In the genomic region with DNA sequence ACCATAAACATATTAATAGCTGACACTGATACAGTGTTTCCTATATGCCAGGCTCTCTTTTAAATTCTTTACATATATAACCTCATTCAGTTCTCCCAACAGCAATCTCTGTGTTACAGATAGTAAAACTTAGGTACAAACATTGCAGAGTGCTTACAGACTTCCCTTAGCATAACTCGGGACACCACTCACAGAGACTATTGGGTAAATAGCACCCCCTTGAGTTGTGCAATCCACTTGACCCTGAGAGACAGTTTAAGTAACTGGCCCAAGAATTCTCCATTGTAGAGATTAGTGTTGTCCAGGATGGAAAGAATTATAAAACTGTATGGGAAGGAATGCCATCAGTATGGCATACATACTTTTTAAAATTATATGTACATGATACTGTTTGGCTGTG, we compare ENCODE assay signal across 14 cellular contexts.
"Had no signal": no experiment of that assay in that cellular context is flagged by ENCODE, and none has a peak within 500 bp of the region (broad histone marks: within the 10 kb centered on the region; RNA-seq: fewer than 3 reads in every experiment).

No MANE protein-coding gene starts in this region.

- H3K36me3 ChIP-seq: neural progenitor cell, stomach, WERI-Rb-1 had no signal

- H3K27ac ChIP-seq: hepatocyte, neural progenitor cell, stomach, WERI-Rb-1 had no signal

- ATAC-seq: activated CD8-positive, alpha-beta T cell treated with anti-CD3 and anti-CD28 coated beads, Interleukin-2, amount 10 ng/mL, durations not matched to agents 7 days and 5 days; activated naive CD8-positive, alpha-beta T cell treated with anti-CD3 and anti-CD28 coated beads, Interleukin-2, amount 50 U/mL, for 24 hours had no signal

- H3K9ac ChIP-seq: neural progenitor cell had no signal

- H3K9me3 ChIP-seq: stomach had no signal

- H3K4me3 ChIP-seq: hepatocyte, neural progenitor cell, stomach had no signal

- H3K79me2 ChIP-seq: hepatocyte had no signal

- H3K4me2 ChIP-seq: hepatocyte, neural progenitor cell had no signal

- DNase-seq: activated CD4-positive, alpha-beta T cell treated with anti-CD3 and anti-CD28 coated beads for 4 hours; activated CD8-positive, alpha-beta T cell treated with anti-CD3 and anti-CD28 coated beads, Interleukin-2, amount 10 ng/mL, durations not matched to agents 7 days and 5 days; activated naive CD4-positive, alpha-beta T cell treated with Interleukin-2 at 50 U/mL for 16 hours; activated naive CD8-positive, alpha-beta T cell treated with anti-CD3 and anti-CD28 coated beads, Interleukin-2, amount 50 U/mL, for 24 hours; central memory CD4-positive, alpha-beta T cell; effector memory CD4-positive, alpha-beta T cell; midbrain; retina; stimulated activated CD4-positive, alpha-beta T cell treated with anti-CD3 and anti-CD28 coated beads, Interleukin-15, amount 100 ng/mL, for 24 hours; stimulated activated CD4-positive, alpha-beta T cell treated with anti-CD3 and anti-CD28 coated beads, Interleukin-4, amount 100 ng/mL, for 4 hours; stomach; WERI-Rb-1 had no signal

- H2AFZ ChIP-seq: hepatocyte, neural progenitor cell had no signal

- H3K4me1 ChIP-seq: neural progenitor cell, stomach had no signal

- H3K27me3 ChIP-seq: hepatocyte, neural progenitor cell, stomach had no signal
